Comparison of ENCODE assay signal across 17 cellular contexts in the genomic region with DNA sequence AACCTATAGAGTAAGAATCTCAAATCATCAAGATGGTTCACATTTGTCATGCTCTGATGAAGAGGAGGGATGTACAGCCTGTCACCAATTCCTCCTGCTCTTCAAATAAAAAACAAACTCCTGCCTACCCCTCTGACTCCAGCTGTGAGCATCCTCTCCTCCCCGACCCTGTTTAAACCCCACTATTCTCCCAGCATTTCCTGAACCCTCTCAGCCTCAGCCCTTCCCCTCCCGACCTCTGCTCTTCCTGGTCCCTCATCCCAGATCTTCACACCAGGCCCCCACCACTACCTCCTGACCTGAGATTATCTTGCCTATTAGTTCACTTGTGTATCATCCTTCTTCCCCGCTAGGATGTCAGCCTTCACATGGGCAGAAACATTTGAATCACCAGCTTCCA.
A peak's percentile ranks its signal among the peaks of the same experiment; 100 is the strongest.
DNase-seq lines count a peak whose midpoint lies in the region; ATAC-seq and TF ChIP-seq lines count a peak whose summit lies in the region.
"Had no signal": no experiment of that assay in that cellular context is flagged by ENCODE, and none has a peak within 500 bp of the region (broad histone marks: within the 10 kb centered on the region; RNA-seq: fewer than 3 reads in every experiment).

No MANE protein-coding gene starts in this region.

- H3K9me3 ChIP-seq in sigmoid colon: no peaks in the 10 kb centered on the region
- H3K9me3 ChIP-seq: lower lobe of right lung, neutrophil, SJCRH30, upper lobe of left lung had no signal

- peaks cover 8 to 21% of the 10 kb centered on the region in 2 donors for H3K36me3 Mint-ChIP-seq in activated T-cell treated with anti-CD3 and anti-CD28 coated beads, Interleukin-2, amount 50 U/mL, for 72 hours (ENCODE audit: insufficient read depth in 2 of 2)
- peaks cover 48% of the 10 kb centered on the region for H3K36me3 Mint-ChIP-seq in activated T-cell treated with anti-CD3 and anti-CD28 coated beads, Interleukin-2, amount 50 U/mL, for 4 hours (ENCODE audit: insufficient read depth)
- H3K36me3 Mint-ChIP-seq in T-cell: peaks cover 62% of the 10 kb centered on the region
- peaks cover 75% of the 10 kb centered on the region for H3K36me3 Mint-ChIP-seq in effector memory CD8-positive, alpha-beta T cell (ENCODE audit: insufficient read depth)

- peak overlapping the region; percentile 35 for H3K27ac Mint-ChIP-seq in activated T-cell treated with anti-CD3 and anti-CD28 coated beads, Interleukin-2, amount 50 U/mL, for 72 hours
- peak overlapping the region; percentile 1 to 29 for H3K27ac Mint-ChIP-seq in T-cell
- peak overlapping the region; percentile 47 to 79 for H3K27ac Mint-ChIP-seq in effector memory CD8-positive, alpha-beta T cell
- H3K27ac Mint-ChIP-seq: activated CD8-positive, alpha-beta memory T cell treated with anti-CD3 and anti-CD28 coated beads, Interleukin-2, amount 10 ng/mL, durations not matched to agents 7 days and 5 days had no signal

- H3K9me3 Mint-ChIP-seq in activated T-cell treated with anti-CD3 and anti-CD28 coated beads, Interleukin-2, amount 50 U/mL, for 72 hours: no peaks in the 10 kb centered on the region
- no peaks in the 10 kb centered on the region for H3K9me3 Mint-ChIP-seq in activated T-cell treated with anti-CD3 and anti-CD28 coated beads, Interleukin-2, amount 50 U/mL, for 4 hours
- no peaks in the 10 kb centered on the region for H3K9me3 Mint-ChIP-seq in T-cell
- H3K9me3 Mint-ChIP-seq in effector memory CD8-positive, alpha-beta T cell: no peaks in the 10 kb centered on the region

- no peak overlapping the region for H3K4me3 ChIP-seq in sigmoid colon
- H3K4me3 ChIP-seq: lower lobe of right lung, SJCRH30, upper lobe of left lung had no signal

- TF ChIP-seq POLR2A in sigmoid colon (IDR thresholded peaks at IDR 0.05): no peak

- intact Hi-C loops in sigmoid colon (cut with DNase I): no loop called here

- H3K4me3 Mint-ChIP-seq in activated T-cell treated with anti-CD3 and anti-CD28 coated beads, Interleukin-2, amount 50 U/mL, for 72 hours: no peak overlapping the region
- H3K4me3 Mint-ChIP-seq in activated T-cell treated with anti-CD3 and anti-CD28 coated beads, Interleukin-2, amount 50 U/mL, for 4 hours: no peak overlapping the region
- H3K4me3 Mint-ChIP-seq in T-cell: no peak overlapping the region
- H3K4me3 Mint-ChIP-seq in effector memory CD8-positive, alpha-beta T cell: no peak overlapping the region
- H3K4me3 Mint-ChIP-seq: activated CD8-positive, alpha-beta memory T cell treated with anti-CD3 and anti-CD28 coated beads, Interleukin-2, amount 10 ng/mL, durations not matched to agents 7 days and 5 days had no signal

- H3K27me3 ChIP-seq in sigmoid colon: no peaks in the 10 kb centered on the region
- H3K27me3 ChIP-seq: foreskin keratinocyte, neutrophil, SJCRH30, upper lobe of left lung had no signal

- H3K4me1 ChIP-seq in sigmoid colon: peaks cover 0 to 20% (median 14%) of the 10 kb centered on the region in 4 donors

- no peak for TF ChIP-seq CTCF in sigmoid colon (IDR thresholded peaks at IDR 0.05)

- POLR2A ChIA-PET in T-cell (lab: Charles Lee): no interaction called here

- no peak for DNase-seq in activated T-cell treated with anti-CD3 and anti-CD28 coated beads, Interleukin-2, amount 50 U/mL, for 72 hours
- DNase-seq in activated T-cell treated with anti-CD3 and anti-CD28 coated beads, Interleukin-2, amount 50 U/mL, for 4 hours: no peak
- DNase-seq in T-cell (no peak), sigmoid colon (peak; percentile 34), amniotic stem cell (lab: John Stamatoyannopoulos, UW) (no peak), kidney glomerular epithelial cell (lab: John Stamatoyannopoulos, UW) (no peak)
- no peak for DNase-seq in effector memory CD8-positive, alpha-beta T cell
- DNase-seq: activated CD8-positive, alpha-beta memory T cell treated with anti-CD3 and anti-CD28 coated beads, Interleukin-2, amount 10 ng/mL, durations not matched to agents 7 days and 5 days; foreskin keratinocyte; lower lobe of right lung; NCI-H524 treated with DMSO at 0.1 percent for 48 hours; SJCRH30; stimulated activated CD4-positive, alpha-beta T cell treated with anti-CD3 and anti-CD28 coated beads, Interleukin-4, amount 100 ng/mL, for 24 hours; upper lobe of left lung had no signal

- ATAC-seq in activated T-cell treated with anti-CD3 and anti-CD28 coated beads, Interleukin-2, amount 50 U/mL, for 72 hours (replicated peaks in 1 of 2): no peak
- ATAC-seq in activated T-cell treated with anti-CD3 and anti-CD28 coated beads, Interleukin-2, amount 50 U/mL, for 4 hours: no peak
- ATAC-seq in T-cell (replicated peaks in 1 of 4) (no peak), GM19463 (IDR thresholded peaks at IDR 0.05; ENCODE audit: unreplicated experiment) (no peak)
- no peak for ATAC-seq in effector memory CD8-positive, alpha-beta T cell (replicated peaks)
- ATAC-seq: activated CD8-positive, alpha-beta memory T cell treated with anti-CD3 and anti-CD28 coated beads, Interleukin-2, amount 10 ng/mL, durations not matched to agents 7 days and 5 days; foreskin keratinocyte; HCT116 had no signal

- TF ChIP-seq EP300 in sigmoid colon (IDR thresholded peaks at IDR 0.05): no peak

- H3K27me3 Mint-ChIP-seq in activated T-cell treated with anti-CD3 and anti-CD28 coated beads, Interleukin-2, amount 50 U/mL, for 72 hours (ENCODE audit: low read depth): no peaks in the 10 kb centered on the region
- no peaks in the 10 kb centered on the region for H3K27me3 Mint-ChIP-seq in activated T-cell treated with anti-CD3 and anti-CD28 coated beads, Interleukin-2, amount 50 U/mL, for 4 hours (ENCODE audit: low read depth)
- no peaks in the 10 kb centered on the region for H3K27me3 Mint-ChIP-seq in T-cell
- no peaks in the 10 kb centered on the region for H3K27me3 Mint-ChIP-seq in effector memory CD8-positive, alpha-beta T cell
- H3K27me3 Mint-ChIP-seq: activated CD8-positive, alpha-beta memory T cell treated with anti-CD3 and anti-CD28 coated beads, Interleukin-2, amount 10 ng/mL, durations not matched to agents 7 days and 5 days had no signal

- H3K36me3 ChIP-seq in sigmoid colon: peaks cover 0 to 73% (median 29%) of the 10 kb centered on the region in 4 donors

- H3K27ac ChIP-seq in sigmoid colon: no peak overlapping the region
- H3K27ac ChIP-seq: foreskin keratinocyte, lower lobe of right lung, neutrophil, SJCRH30, upper lobe of left lung had no signal

- 83 to 84% methylated on average over 3 of the region's 3 CpGs for WGBS in sigmoid colon, 2 donors

- peaks cover 28% of the 10 kb centered on the region for H3K4me1 Mint-ChIP-seq in activated T-cell treated with anti-CD3 and anti-CD28 coated beads, Interleukin-2, amount 50 U/mL, for 72 hours (ENCODE audit: low read depth)
- H3K4me1 Mint-ChIP-seq in activated T-cell treated with anti-CD3 and anti-CD28 coated beads, Interleukin-2, amount 50 U/mL, for 4 hours (ENCODE audit: low read depth): peaks cover 3% of the 10 kb centered on the region
- peaks cover 0 to 9% (median 7%) of the 10 kb centered on the region in 3 donors for H3K4me1 Mint-ChIP-seq in T-cell
- H3K4me1 Mint-ChIP-seq in effector memory CD8-positive, alpha-beta T cell (ENCODE audit: low read depth in 2 of 2): peaks cover 4 to 6% of the 10 kb centered on the region in 2 donors

- CTCF ChIA-PET in T-cell (lab: Charles Lee): no interaction called here
